Comparison of ENCODE assay signal across 26 cellular contexts in the genomic region with DNA sequence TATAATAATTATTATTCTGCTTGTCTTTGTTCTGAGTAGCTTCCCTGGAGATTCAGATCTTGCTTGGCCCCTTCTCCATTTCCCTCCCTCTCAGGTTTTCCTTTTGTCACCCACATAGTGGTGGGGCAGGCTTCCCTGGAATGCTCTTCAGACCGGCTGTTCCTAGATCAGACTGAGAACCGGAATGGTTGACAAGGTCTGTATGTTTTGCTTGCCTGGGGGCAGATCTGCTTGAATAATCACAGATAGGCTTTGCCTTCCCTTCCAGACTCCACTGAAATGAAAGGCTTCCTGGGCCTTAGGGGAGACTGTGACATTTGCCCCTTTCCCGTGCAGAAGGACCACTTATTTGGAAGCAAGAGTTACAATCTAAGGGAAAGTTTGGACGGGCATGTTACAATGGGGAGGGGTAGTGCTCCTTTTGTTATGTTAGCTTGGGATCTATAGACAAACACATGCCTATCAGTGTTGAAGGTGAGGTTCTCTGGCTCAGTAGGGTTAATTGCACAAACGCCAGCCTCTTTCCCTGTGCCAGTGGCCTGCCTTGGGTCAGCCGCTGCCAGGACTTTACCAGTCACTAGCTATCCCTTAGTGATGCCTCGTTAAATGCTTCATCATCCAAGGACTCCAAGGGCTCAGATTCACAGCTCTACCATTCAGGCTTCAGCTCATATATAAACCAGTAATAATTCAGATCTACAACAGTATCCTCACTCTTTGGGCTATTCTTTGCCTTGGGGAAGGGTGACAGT.
DNase-seq lines count a peak whose midpoint lies in the region; ATAC-seq, FAIRE-seq and TF ChIP-seq lines count a peak whose summit lies in the region.
"Had no signal": no experiment of that assay in that cellular context is flagged by ENCODE, and none has a peak within 500 bp of the region (broad histone marks: within the 10 kb centered on the region; RNA-seq: fewer than 3 reads in every experiment).

No MANE protein-coding gene starts in this region.

- H3K4me3 Mint-ChIP-seq in astrocyte (ENCODE audit: unreplicated experiment), result no peak overlapping the region
- H3K4me3 Mint-ChIP-seq in activated T-helper 17 cell treated with anti-CD3 and anti-CD28 coated beads, Interleukin-2, amount 50 U/mL, for 72 hours, result no peak overlapping the region
- H3K4me3 Mint-ChIP-seq: activated naive CD8-positive, alpha-beta T cell treated with anti-CD3 and anti-CD28 coated beads, Interleukin-2, amount 10 ng/mL, durations not matched to agents 7 days and 5 days; memory B cell; nephron; stimulated activated naive CD8-positive, alpha-beta T cell treated with anti-CD3 and anti-CD28 coated beads, Interleukin-15, amount 100 ng/mL, for 72 hours; type B pancreatic cell had no signal

- no peak for FAIRE-seq in astrocyte (lab: Jason Lieb, UNC)
- FAIRE-seq: endometrium, TTC549 had no signal

- H3K79me2 ChIP-seq in astrocyte (ENCODE audit: insufficient read depth, low read length), result no peaks in the 10 kb centered on the region

- H3K27ac ChIP-seq in astrocyte (ENCODE audit: low read depth, low read length), result no peak overlapping the region
- no peak overlapping the region for H3K27ac ChIP-seq in caudate nucleus (ENCODE audit: low read depth, low read length)
- H3K27ac ChIP-seq: brain microvascular endothelial cell, coronary artery, heart right ventricle, psoas muscle, spleen had no signal

- no peak overlapping the region for H2AFZ ChIP-seq in astrocyte (ENCODE audit: low read depth, low read length)

- H3K36me3 Mint-ChIP-seq in astrocyte (ENCODE audit: low read depth, unreplicated experiment), result no peaks in the 10 kb centered on the region
- H3K36me3 Mint-ChIP-seq in activated T-helper 17 cell treated with anti-CD3 and anti-CD28 coated beads, Interleukin-2, amount 50 U/mL, for 72 hours (ENCODE audit: low read depth), result no peaks in the 10 kb centered on the region
- H3K36me3 Mint-ChIP-seq: activated naive CD8-positive, alpha-beta T cell treated with anti-CD3 and anti-CD28 coated beads, Interleukin-2, amount 10 ng/mL, durations not matched to agents 7 days and 5 days; memory B cell; type B pancreatic cell had no signal

- H3K4me1 Mint-ChIP-seq in astrocyte (ENCODE audit: low read depth, unreplicated experiment), result peaks cover 16% of the 10 kb centered on the region
- no peaks in the 10 kb centered on the region for H3K4me1 Mint-ChIP-seq in activated T-helper 17 cell treated with anti-CD3 and anti-CD28 coated beads, Interleukin-2, amount 50 U/mL, for 72 hours
- H3K4me1 Mint-ChIP-seq: activated naive CD8-positive, alpha-beta T cell treated with anti-CD3 and anti-CD28 coated beads, Interleukin-2, amount 10 ng/mL, durations not matched to agents 7 days and 5 days; memory B cell; stimulated activated naive CD8-positive, alpha-beta T cell treated with anti-CD3 and anti-CD28 coated beads, Interleukin-15, amount 100 ng/mL, for 72 hours had no signal

- TF ChIP-seq CTCF in astrocyte (IDR thresholded peaks at IDR 0.05; ENCODE audit: insufficient read depth, low read depth, low read length), result no peak

- DNase-seq in M059J (ENCODE audit: low read depth) (peak; percentile 39), astrocyte (ENCODE audit: low read depth) (peak; percentile 20), kidney tubule cell (ENCODE audit: low spot score) (peak; percentile 65), retina (peak; percentile 20), activated gamma-delta T cell treated with Interleukin-2 at 50 U/mL for 16 hours (no peak), caudate nucleus (lab: John Stamatoyannopoulos, UW) (no peak)
- DNase-seq: activated naive CD8-positive, alpha-beta T cell treated with anti-CD3 and anti-CD28 coated beads, Interleukin-2, amount 10 ng/mL, durations not matched to agents 7 days and 5 days; brain microvascular endothelial cell; DMS79; heart right ventricle; Karpas-422; NCI-H1048; NCI-H2107; NCI-H526; psoas muscle; Right ventricle myocardium superior; spleen; stimulated activated CD4-positive, alpha-beta T cell treated with anti-CD3 and anti-CD28 coated beads, Interleukin-4, amount 100 ng/mL, for 4 hours; stimulated activated naive CD8-positive, alpha-beta T cell treated with anti-CD3 and anti-CD28 coated beads, Interleukin-15, amount 100 ng/mL, for 72 hours had no signal

- peaks cover 5% of the 10 kb centered on the region for H3K9me3 Mint-ChIP-seq in astrocyte (ENCODE audit: unreplicated experiment)
- H3K9me3 Mint-ChIP-seq in activated T-helper 17 cell treated with anti-CD3 and anti-CD28 coated beads, Interleukin-2, amount 50 U/mL, for 72 hours, result no peaks in the 10 kb centered on the region
- H3K9me3 Mint-ChIP-seq: memory B cell; stimulated activated naive CD8-positive, alpha-beta T cell treated with anti-CD3 and anti-CD28 coated beads, Interleukin-15, amount 100 ng/mL, for 72 hours; type B pancreatic cell had no signal

- no peaks in the 10 kb centered on the region for H3K36me3 ChIP-seq in astrocyte (ENCODE audit: insufficient read depth, low read length)
- H3K36me3 ChIP-seq: brain microvascular endothelial cell, heart right ventricle, spleen had no signal

- no peaks in the 10 kb centered on the region for H3K27me3 Mint-ChIP-seq in astrocyte (ENCODE audit: low read depth, unreplicated experiment)
- peaks cover 47% of the 10 kb centered on the region for H3K27me3 Mint-ChIP-seq in activated T-helper 17 cell treated with anti-CD3 and anti-CD28 coated beads, Interleukin-2, amount 50 U/mL, for 72 hours
- H3K27me3 Mint-ChIP-seq: type B pancreatic cell had no signal

- H3K9me3 ChIP-seq in astrocyte (ENCODE audit: insufficient read depth, low read depth, low read length), result no peaks in the 10 kb centered on the region

- H3K27ac Mint-ChIP-seq in astrocyte (ENCODE audit: unreplicated experiment), result no peak overlapping the region
- H3K27ac Mint-ChIP-seq in activated T-helper 17 cell treated with anti-CD3 and anti-CD28 coated beads, Interleukin-2, amount 50 U/mL, for 72 hours, result no peak overlapping the region
- H3K27ac Mint-ChIP-seq: activated naive CD8-positive, alpha-beta T cell treated with anti-CD3 and anti-CD28 coated beads, Interleukin-2, amount 10 ng/mL, durations not matched to agents 7 days and 5 days; memory B cell; stimulated activated naive CD8-positive, alpha-beta T cell treated with anti-CD3 and anti-CD28 coated beads, Interleukin-15, amount 100 ng/mL, for 72 hours; type B pancreatic cell had no signal

- H3K4me2 ChIP-seq in astrocyte (ENCODE audit: low read length), result no peak overlapping the region

- H3K9ac ChIP-seq in astrocyte (ENCODE audit: low read length), result no peak overlapping the region

- peaks cover 3% of the 10 kb centered on the region for H3K27me3 ChIP-seq in astrocyte (ENCODE audit: insufficient read depth, low read length)
- H3K27me3 ChIP-seq: brain microvascular endothelial cell had no signal

- H3K4me1 ChIP-seq in astrocyte (ENCODE audit: insufficient read depth, low read length), result no peaks in the 10 kb centered on the region
- H3K4me1 ChIP-seq: heart right ventricle, psoas muscle, spleen had no signal

- H3K4me3 ChIP-seq in astrocyte (ENCODE audit: insufficient read depth, low read depth, low read length), result no peak overlapping the region
- H3K4me3 ChIP-seq: coronary artery, heart right ventricle, psoas muscle, spleen had no signal

- ATAC-seq in activated T-helper 17 cell treated with anti-CD3 and anti-CD28 coated beads, Interleukin-2, amount 50 U/mL, for 72 hours (replicated peaks), result no peak
- ATAC-seq: heart right ventricle; psoas muscle; stimulated activated naive CD8-positive, alpha-beta T cell treated with anti-CD3 and anti-CD28 coated beads, Interleukin-15, amount 100 ng/mL, for 72 hours had no signal

- H4K20me1 ChIP-seq in astrocyte (ENCODE audit: insufficient read depth, low read length), result no peaks in the 10 kb centered on the region

Comparison
In these comparisons a context has a peak if more than half of its experiments do, and no peak if none do; other contexts are left out.
1. DNase-seq: peak in M059J (single experiment), astrocyte (single experiment), kidney tubule cell (single experiment) and retina (single experiment); none in activated gamma-delta T cell treated with Interleukin-2 at 50 U/mL for 16 hours (single experiment) and caudate nucleus (0 of 61).